In genomic region chr5:66898241-66899039, GRCh38 we compare ENCODE assay signal across 21 cellular contexts.
"Had no signal": no experiment of that assay in that cellular context is flagged by ENCODE, and none has a peak within 500 bp of the region (broad histone marks: within the 10 kb centered on the region; RNA-seq: fewer than 3 reads in every experiment).

No MANE protein-coding gene starts in this region.

- H3K4me1 Mint-ChIP-seq: T-helper 17 cell had no signal

- DNase-seq: activated CD4-positive, alpha-beta memory T cell treated with anti-CD3 and anti-CD28 coated beads, Interleukin-2, amount 10 ng/mL, durations not matched to agents 7 days and 5 days; activated CD4-positive, alpha-beta T cell treated with anti-CD3 and anti-CD28 coated beads for 4 hours; activated effector memory CD4-positive, alpha-beta T cell treated with anti-CD3 and anti-CD28 coated beads, Interleukin-2, amount 50 U/mL, for 16 hours; activated T-cell treated with anti-CD3 and anti-CD28 coated beads, Interleukin-2, amount 50 U/mL, for 4 hours; amniotic stem cell; brain microvascular endothelial cell; effector memory CD8-positive, alpha-beta T cell; islet precursor cell; left ventricle myocardium inferior; nucleus accumbens; right cardiac atrium; T-helper 17 cell; upper lobe of right lung had no signal

- H3K9me3 Mint-ChIP-seq: activated CD4-positive, alpha-beta memory T cell treated with anti-CD3 and anti-CD28 coated beads, Interleukin-2, amount 10 ng/mL, durations not matched to agents 7 days and 5 days; activated T-cell treated with anti-CD3 and anti-CD28 coated beads, Interleukin-2, amount 50 U/mL, for 4 hours; dendritic cell treated with granulocyte-macrophage colony-stimulating factor and Interleukin-4, amounts not matched to agents 40 ng/mL and 50 ng/mL, for 4 days; effector memory CD8-positive, alpha-beta T cell; natural killer cell treated with Interleukin-12 subunit alpha and Interleukin-12 subunit beta and Interleukin-15 and Interleukin-18, amount 100 ng/mL, for 72 hours; stimulated activated naive CD8-positive, alpha-beta T cell treated with anti-CD3 and anti-CD28 coated beads, Interleukin-15, Interleukin-2, amounts not matched to agents 100 ng/mL and 50 ng/mL, for 24 hours; WTC11 had no signal

- H3K4me3 Mint-ChIP-seq: activated CD4-positive, alpha-beta memory T cell treated with anti-CD3 and anti-CD28 coated beads, Interleukin-2, amount 10 ng/mL, durations not matched to agents 7 days and 5 days; activated naive CD8-positive, alpha-beta T cell; activated T-cell treated with anti-CD3 and anti-CD28 coated beads, Interleukin-2, amount 50 U/mL, for 4 hours; dendritic cell treated with granulocyte-macrophage colony-stimulating factor and Interleukin-4, amounts not matched to agents 40 ng/mL and 50 ng/mL, for 4 days; effector memory CD8-positive, alpha-beta T cell; natural killer cell treated with Interleukin-12 subunit alpha and Interleukin-12 subunit beta and Interleukin-15 and Interleukin-18, amount 100 ng/mL, for 72 hours; stimulated activated naive CD8-positive, alpha-beta T cell treated with anti-CD3 and anti-CD28 coated beads, Interleukin-15, Interleukin-2, amounts not matched to agents 100 ng/mL and 50 ng/mL, for 24 hours; T-helper 17 cell; WTC11 had no signal

- H3K27ac ChIP-seq: brain microvascular endothelial cell, hepatocyte, left ventricle myocardium inferior, prostate gland, suprapubic skin, upper lobe of right lung had no signal

- H3K36me3 Mint-ChIP-seq: activated naive CD8-positive, alpha-beta T cell; natural killer cell treated with Interleukin-12 subunit alpha and Interleukin-12 subunit beta and Interleukin-15 and Interleukin-18, amount 100 ng/mL, for 72 hours; WTC11 had no signal

- H3K27ac Mint-ChIP-seq: activated CD4-positive, alpha-beta memory T cell treated with anti-CD3 and anti-CD28 coated beads, Interleukin-2, amount 10 ng/mL, durations not matched to agents 7 days and 5 days; activated naive CD8-positive, alpha-beta T cell; dendritic cell treated with granulocyte-macrophage colony-stimulating factor and Interleukin-4, amounts not matched to agents 40 ng/mL and 50 ng/mL, for 4 days; effector memory CD8-positive, alpha-beta T cell; natural killer cell treated with Interleukin-12 subunit alpha and Interleukin-12 subunit beta and Interleukin-15 and Interleukin-18, amount 100 ng/mL, for 72 hours; stimulated activated naive CD8-positive, alpha-beta T cell treated with anti-CD3 and anti-CD28 coated beads, Interleukin-15, Interleukin-2, amounts not matched to agents 100 ng/mL and 50 ng/mL, for 24 hours; T-helper 17 cell; WTC11 had no signal
